14 cellular contexts compared by ENCODE assay signal in the genomic region with DNA sequence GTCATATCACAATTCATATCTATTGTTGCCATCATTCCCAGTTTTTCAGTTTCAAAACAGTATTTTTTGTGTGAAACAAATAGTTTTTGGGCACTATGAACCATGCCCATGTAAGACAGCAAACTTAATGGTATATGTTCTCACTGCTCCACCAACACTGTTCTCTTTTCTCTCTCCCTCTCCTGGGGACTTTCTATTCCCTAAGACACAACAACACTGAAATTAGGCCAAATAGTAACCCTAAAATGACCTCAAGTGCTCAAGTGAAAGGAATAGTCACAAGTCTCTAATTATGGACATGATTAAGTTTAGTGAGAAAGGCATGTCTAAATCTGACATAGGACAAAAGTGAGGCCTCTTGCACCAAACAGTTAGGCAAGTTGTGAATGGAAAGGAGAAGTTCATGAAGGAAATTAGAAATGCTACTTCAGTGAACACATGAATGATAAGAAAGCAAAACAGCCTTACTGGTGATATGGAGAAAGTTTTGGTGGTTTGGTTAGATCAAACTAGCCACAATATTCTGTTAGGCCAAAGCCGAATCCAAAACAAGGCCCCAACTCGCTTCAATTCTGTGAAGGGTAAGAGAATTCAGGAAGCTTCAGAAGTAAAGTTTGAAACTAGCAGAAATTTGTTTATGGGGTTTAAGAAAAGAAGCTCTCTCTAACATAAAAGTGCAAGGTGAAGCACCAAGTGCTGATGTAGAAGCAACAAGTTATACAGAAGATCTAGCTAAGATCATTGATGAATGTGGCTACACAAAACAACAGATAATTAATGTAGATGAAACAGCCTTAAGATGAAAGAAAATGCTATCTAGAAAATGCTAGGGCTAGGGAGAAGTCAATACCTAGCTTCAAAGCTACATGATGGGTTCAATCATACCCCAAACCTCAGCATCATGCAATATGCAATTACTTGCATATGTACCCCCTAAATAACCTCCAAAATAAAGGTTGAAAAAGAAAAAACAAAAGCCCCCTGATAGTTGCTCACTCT.
DNase-seq lines count a peak whose midpoint lies in the region; ATAC-seq and TF ChIP-seq lines count a peak whose summit lies in the region.
"Had no signal": no experiment of that assay in that cellular context is flagged by ENCODE, and none has a peak within 500 bp of the region (broad histone marks: within the 10 kb centered on the region; RNA-seq: fewer than 3 reads in every experiment).

No MANE protein-coding gene starts in this region.

- H3K27me3 ChIP-seq in dorsolateral prefrontal cortex: no peaks in the 10 kb centered on the region
- H3K27me3 ChIP-seq: ovary, testis had no signal

- intact Hi-C loops in natural killer cell (cut with micrococcal nuclease): no loop called here
- intact Hi-C loops in dorsolateral prefrontal cortex (cut with DNase I): no loop called here

- CTCF ChIA-PET in activated CD4-positive, alpha-beta T cell treated with anti-CD3 and anti-CD28 coated beads, Interleukin-2, amount 10 ng/mL, durations not matched to agents 7 days and 5 days (lab: Charles Lee): interaction anchor here (0.6 to 1.4 kb wide), 2 partner anchors 12 to 458 kb away, joined by 3 to 4 read pairs; no protein-coding TSS in a partner anchor

- H3K4me3 ChIP-seq in dorsolateral prefrontal cortex: no peak overlapping the region
- H3K4me3 ChIP-seq: ovary, testis had no signal

- no peaks in the 10 kb centered on the region for H3K27me3 Mint-ChIP-seq in activated CD4-positive, alpha-beta T cell treated with anti-CD3 and anti-CD28 coated beads, Interleukin-2, amount 10 ng/mL, durations not matched to agents 7 days and 5 days
- no peaks in the 10 kb centered on the region for H3K27me3 Mint-ChIP-seq in T-helper 1 cell treated with Interleukin-12 subunit alpha and Interleukin-12 subunit beta and Interleukin-4 antibody, amounts not matched to agents 30 μg/mL and 1 μg/mL, for 36 hours (ENCODE audit: low read depth)
- no peaks in the 10 kb centered on the region for H3K27me3 Mint-ChIP-seq in natural killer cell (ENCODE audit: low read depth in 2 of 2)

- peaks cover 42% of the 10 kb centered on the region for H3K9me3 Mint-ChIP-seq in activated CD4-positive, alpha-beta T cell treated with anti-CD3 and anti-CD28 coated beads, Interleukin-2, amount 10 ng/mL, durations not matched to agents 7 days and 5 days
- peaks cover 26% of the 10 kb centered on the region for H3K9me3 Mint-ChIP-seq in T-helper 1 cell treated with Interleukin-12 subunit alpha and Interleukin-12 subunit beta and Interleukin-4 antibody, amounts not matched to agents 30 μg/mL and 1 μg/mL, for 36 hours
- H3K9me3 Mint-ChIP-seq in natural killer cell: peaks cover 4 to 8% of the 10 kb centered on the region in 2 donors

- DNase-seq in activated CD4-positive, alpha-beta T cell treated with anti-CD3 and anti-CD28 coated beads, Interleukin-2, amount 10 ng/mL, durations not matched to agents 7 days and 5 days: peak; percentile 56
- no peak for DNase-seq in activated CD4-positive, alpha-beta T cell treated with anti-CD3 and anti-CD28 coated beads, Interleukin-2, amount 50 U/mL, for 1 hour
- DNase-seq in natural killer cell: no peak
- DNase-seq in NCI-H1105 (lab: John Stamatoyannopoulos, UW): no peak
- no peak for DNase-seq in dorsolateral prefrontal cortex
- DNase-seq in NCI-H2227 treated with DMSO at 0.1 percent for 48 hours (lab: John Stamatoyannopoulos, UW): no peak
- DNase-seq: GDM1; left colon; NCI-H2107; ovary; stimulated activated CD4-positive, alpha-beta T cell treated with anti-CD3 and anti-CD28 coated beads, Interleukin-4, amount 100 ng/mL, for 4 hours; testis had no signal

- no peak for TF ChIP-seq CTCF in natural killer cell (IDR thresholded peaks at IDR 0.05)
- no peak for TF ChIP-seq CTCF in dorsolateral prefrontal cortex (IDR thresholded peaks at IDR 0.05 in 54 of 56, conservative IDR thresholded peaks at IDR 0.05 in 2 of 56; ENCODE audit: low read depth in 1 of 56, partially characterized antibody in 56 of 56)

- peaks cover 85% of the 10 kb centered on the region for H3K36me3 Mint-ChIP-seq in activated CD4-positive, alpha-beta T cell treated with anti-CD3 and anti-CD28 coated beads, Interleukin-2, amount 10 ng/mL, durations not matched to agents 7 days and 5 days (ENCODE audit: low read depth)
- H3K36me3 Mint-ChIP-seq in T-helper 1 cell treated with Interleukin-12 subunit alpha and Interleukin-12 subunit beta and Interleukin-4 antibody, amounts not matched to agents 30 μg/mL and 1 μg/mL, for 36 hours (ENCODE audit: low read depth): peaks cover 58% of the 10 kb centered on the region
- H3K36me3 Mint-ChIP-seq in natural killer cell: peaks cover 37% of the 10 kb centered on the region

- H3K4me1 Mint-ChIP-seq in activated CD4-positive, alpha-beta T cell treated with anti-CD3 and anti-CD28 coated beads, Interleukin-2, amount 10 ng/mL, durations not matched to agents 7 days and 5 days: peaks cover 71% of the 10 kb centered on the region
- peaks cover 53% of the 10 kb centered on the region for H3K4me1 Mint-ChIP-seq in T-helper 1 cell treated with Interleukin-12 subunit alpha and Interleukin-12 subunit beta and Interleukin-4 antibody, amounts not matched to agents 30 μg/mL and 1 μg/mL, for 36 hours (ENCODE audit: low read depth)
- peaks cover 76 to 84% of the 10 kb centered on the region in 2 donors for H3K4me1 Mint-ChIP-seq in natural killer cell

- H3K4me3 Mint-ChIP-seq in activated CD4-positive, alpha-beta T cell treated with anti-CD3 and anti-CD28 coated beads, Interleukin-2, amount 10 ng/mL, durations not matched to agents 7 days and 5 days: peak overlapping the region; percentile 5
- peak overlapping the region; percentile 19 for H3K4me3 Mint-ChIP-seq in T-helper 1 cell treated with Interleukin-12 subunit alpha and Interleukin-12 subunit beta and Interleukin-4 antibody, amounts not matched to agents 30 μg/mL and 1 μg/mL, for 36 hours
- peak overlapping the region; percentile 61 for H3K4me3 Mint-ChIP-seq in natural killer cell

- POLR2A ChIA-PET in activated CD4-positive, alpha-beta T cell treated with anti-CD3 and anti-CD28 coated beads, Interleukin-2, amount 10 ng/mL, durations not matched to agents 7 days and 5 days (lab: Charles Lee): interaction anchor here (0.7 kb wide), 1 partner anchor 453 kb away, joined by 3 read pairs; no protein-coding TSS in a partner anchor

- no peak overlapping the region for H3K27ac ChIP-seq in dorsolateral prefrontal cortex
- H3K27ac ChIP-seq: ovary, testis had no signal

- peak overlapping the region; percentile 74 for H3K27ac Mint-ChIP-seq in activated CD4-positive, alpha-beta T cell treated with anti-CD3 and anti-CD28 coated beads, Interleukin-2, amount 10 ng/mL, durations not matched to agents 7 days and 5 days
- H3K27ac Mint-ChIP-seq in T-helper 1 cell treated with Interleukin-12 subunit alpha and Interleukin-12 subunit beta and Interleukin-4 antibody, amounts not matched to agents 30 μg/mL and 1 μg/mL, for 36 hours: peak overlapping the region; percentile 74
- peak overlapping the region; percentile 90 for H3K27ac Mint-ChIP-seq in natural killer cell

- ATAC-seq in HG02885 (IDR thresholded peaks at IDR 0.05; ENCODE audit: poor library complexity, unreplicated experiment) (peak; percentile 66), natural killer cell (peak; percentile 43 to 54 (median 46))
- ATAC-seq: left colon had no signal

Comparison
In these comparisons a context has a peak if more than half of its experiments do, and no peak if none do; other contexts are left out.
1. H3K4me3 Mint-ChIP-seq: peak in every context shown above with its lines; median percentile 61 in natural killer cell; 19 in T-helper 1 cell treated with Interleukin-12 subunit alpha and Interleukin-12 subunit beta and Interleukin-4 antibody, amounts not matched to agents 30 μg/mL and 1 μg/mL, for 36 hours; 5 in activated CD4-positive, alpha-beta T cell treated with anti-CD3 and anti-CD28 coated beads, Interleukin-2, amount 10 ng/mL, durations not matched to agents 7 days and 5 days.